In the genomic region with DNA sequence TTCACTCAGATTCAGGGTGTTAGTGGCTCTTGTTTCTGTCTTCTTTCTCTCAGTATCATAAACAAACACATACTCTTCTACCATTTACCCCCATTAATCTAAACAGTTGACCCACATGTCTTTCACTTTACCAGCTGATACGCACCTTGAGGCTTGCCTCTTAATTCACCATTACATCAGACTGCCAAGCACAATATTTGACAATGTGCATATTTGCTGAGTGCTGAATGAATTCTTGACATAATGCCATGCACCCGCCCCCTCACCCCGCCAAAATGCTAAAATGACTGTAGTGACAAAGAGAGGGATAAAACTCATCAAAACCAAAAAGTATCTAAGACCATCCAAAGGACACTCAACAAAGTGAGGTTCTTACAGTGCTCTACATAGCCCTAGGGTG, we compare ENCODE assay signal across 23 cellular contexts. TPM values are rescaled to one million over a fixed set of nuclear protein-coding genes. Genes with fewer than 3 reads are reported as not detected.
DNase-seq lines count a peak whose midpoint lies in the region; ATAC-seq and TF ChIP-seq lines count a peak whose summit lies in the region.
"Had no signal": no experiment of that assay in that cellular context is flagged by ENCODE, and none has a peak within 500 bp of the region (broad histone marks: within the 10 kb centered on the region; RNA-seq: fewer than 3 reads in every experiment).

No MANE protein-coding gene starts in this region.

- H3K27ac Mint-ChIP-seq in stimulated activated naive CD8-positive, alpha-beta T cell treated with anti-CD3 and anti-CD28 coated beads, Interleukin-15, Interleukin-2, amounts not matched to agents 100 ng/mL and 50 ng/mL, for 24 hours = peak overlapping the region; percentile 2
- H3K27ac Mint-ChIP-seq: HFFc6; stimulated activated naive CD8-positive, alpha-beta T cell treated with anti-CD3 and anti-CD28 coated beads, Interleukin-15, amount 100 ng/mL, for 72 hours had no signal

- peaks cover 62% of the 10 kb centered on the region for H3K36me3 Mint-ChIP-seq in stimulated activated naive CD8-positive, alpha-beta T cell treated with anti-CD3 and anti-CD28 coated beads, Interleukin-15, Interleukin-2, amounts not matched to agents 100 ng/mL and 50 ng/mL, for 24 hours (ENCODE audit: low read depth)

- 0 out of 2 replicates have a peak overlapping the region, but pooled peaks have one; percentile 37 for H2AFZ ChIP-seq in PC-9
- H2AFZ ChIP-seq: GM23248, hepatocyte had no signal

- H3K36me3 ChIP-seq in PC-9 (ENCODE audit: low read depth) = peaks cover 18% of the 10 kb centered on the region

- H3K27ac ChIP-seq in PC-9 = peak overlapping the region; percentile 78
- H3K27ac ChIP-seq: body of pancreas, gastrocnemius medialis, GM23248, hepatocyte, left lung, SJSA1, tibial artery had no signal

- peak overlapping the region; percentile 52 for H3K4me2 ChIP-seq in PC-9
- H3K4me2 ChIP-seq: hepatocyte had no signal

- POLR2A ChIA-PET in PC-9 (lab: Charles Lee; ENCODE audit: unreplicated experiment) = interaction anchor here (0.6 kb wide), 1 partner anchor 57 kb away, joined by 4 read pairs; the partner anchor contains the start of gene NGLY1

- H3K4me1 ChIP-seq in PC-9 (replicated peaks; ENCODE audit: insufficient read depth) = peaks cover 33% of the 10 kb centered on the region
- H3K4me1 ChIP-seq: body of pancreas, gastrocnemius medialis, left lung, SJSA1, tibial artery had no signal

- H3K27me3 ChIP-seq in PC-9 (ENCODE audit: insufficient read depth, low read depth) = no peaks in the 10 kb centered on the region
- H3K27me3 ChIP-seq: body of pancreas, gastrocnemius medialis, hepatocyte, left lung, SJSA1, tibial artery had no signal

- 0 out of 2 replicates have a peak, but pooled peaks cover 4% of the 10 kb centered on the region for H3K9me2 ChIP-seq in PC-9 (ENCODE audit: insufficient read depth)

- DNase-seq in stimulated activated naive CD8-positive, alpha-beta T cell treated with anti-CD3 and anti-CD28 coated beads, Interleukin-15, Interleukin-2, amounts not matched to agents 100 U/mL and 50 U/mL, for 24 hours = no peak
- DNase-seq in PC-9 (peak in 1 of 2 experiments; percentile 49), left lobe of liver (ENCODE audit: low spot score) (no peak), foreskin melanocyte (no peak), SK-N-DZ (ENCODE audit: low spot score) (no peak), NCI-H1436 treated with DMSO at 0.1 percent for 48 hours (lab: John Stamatoyannopoulos, UW) (no peak)
- DNase-seq: body of pancreas; effector CD8-positive, alpha-beta T cell; gastrocnemius medialis; GM23248; HFFc6; immature natural killer cell; KBM-7; left lung; naive thymus-derived CD4-positive, alpha-beta T cell; NCI-H2171 treated with DMSO at 0.1 percent for 48 hours; retina; stimulated activated CD4-positive, alpha-beta T cell treated with anti-CD3 and anti-CD28 coated beads, Interleukin-4, amount 100 ng/mL, for 4 hours; stimulated activated naive CD8-positive, alpha-beta T cell treated with anti-CD3 and anti-CD28 coated beads, Interleukin-15, amount 100 ng/mL, for 72 hours; tibial artery had no signal

- TF ChIP-seq CTCF in PC-9 (conservative IDR thresholded peaks at IDR 0.05) = no peak

- CTCF ChIA-PET in PC-9 (lab: Charles Lee) = no interaction called here

- intact Hi-C loops in PC-9 (cut with micrococcal nuclease; ENCODE audit: unreplicated experiment) = no loop called here

- no peaks in the 10 kb centered on the region for H3K4me1 Mint-ChIP-seq in stimulated activated naive CD8-positive, alpha-beta T cell treated with anti-CD3 and anti-CD28 coated beads, Interleukin-15, Interleukin-2, amounts not matched to agents 100 ng/mL and 50 ng/mL, for 24 hours (ENCODE audit: low read depth)
- H3K4me1 Mint-ChIP-seq: immature natural killer cell; stimulated activated naive CD8-positive, alpha-beta T cell treated with anti-CD3 and anti-CD28 coated beads, Interleukin-15, amount 100 ng/mL, for 72 hours had no signal

- H3F3A ChIP-seq in PC-9 (ENCODE audit: insufficient read depth, low read depth) = peaks cover 26% of the 10 kb centered on the region

- ATAC-seq in stimulated activated naive CD8-positive, alpha-beta T cell treated with anti-CD3 and anti-CD28 coated beads, Interleukin-15, Interleukin-2, amounts not matched to agents 100 U/mL and 50 U/mL, for 24 hours = no peak
- ATAC-seq in left lobe of liver = peak; percentile 53
- ATAC-seq: body of pancreas; gastrocnemius medialis; left lung; naive thymus-derived CD4-positive, alpha-beta T cell; stimulated activated naive CD8-positive, alpha-beta T cell treated with anti-CD3 and anti-CD28 coated beads, Interleukin-15, amount 100 ng/mL, for 72 hours had no signal

- H3K9me3 ChIP-seq in PC-9 (ENCODE audit: insufficient read depth, low read depth) = no peaks in the 10 kb centered on the region
- H3K9me3 ChIP-seq: body of pancreas, gastrocnemius medialis, left lung, SJSA1, tibial artery had no signal

- H3K4me3 ChIP-seq in PC-9 = no peak overlapping the region
- H3K4me3 ChIP-seq: body of pancreas, gastrocnemius medialis, GM23248, hepatocyte, left lung, SJSA1, tibial artery had no signal

- H3K9me3 Mint-ChIP-seq in stimulated activated naive CD8-positive, alpha-beta T cell treated with anti-CD3 and anti-CD28 coated beads, Interleukin-15, Interleukin-2, amounts not matched to agents 100 ng/mL and 50 ng/mL, for 24 hours = no peaks in the 10 kb centered on the region
- H3K9me3 Mint-ChIP-seq: HFFc6; immature natural killer cell; naive thymus-derived CD4-positive, alpha-beta T cell; stimulated activated naive CD8-positive, alpha-beta T cell treated with anti-CD3 and anti-CD28 coated beads, Interleukin-15, amount 100 ng/mL, for 72 hours had no signal

- H4K20me1 ChIP-seq in PC-9 (ENCODE audit: insufficient read depth) = no peaks in the 10 kb centered on the region

- H3K27me3 Mint-ChIP-seq in stimulated activated naive CD8-positive, alpha-beta T cell treated with anti-CD3 and anti-CD28 coated beads, Interleukin-15, Interleukin-2, amounts not matched to agents 100 ng/mL and 50 ng/mL, for 24 hours = no peaks in the 10 kb centered on the region
- H3K27me3 Mint-ChIP-seq: naive thymus-derived CD4-positive, alpha-beta T cell; stimulated activated naive CD8-positive, alpha-beta T cell treated with anti-CD3 and anti-CD28 coated beads, Interleukin-15, amount 100 ng/mL, for 72 hours had no signal

- BruUV-seq in PC-9 (replicated peaks; lab: Mats Ljungman, UMichigan) = no TSS peak

- H3K4me3 Mint-ChIP-seq in stimulated activated naive CD8-positive, alpha-beta T cell treated with anti-CD3 and anti-CD28 coated beads, Interleukin-15, Interleukin-2, amounts not matched to agents 100 ng/mL and 50 ng/mL, for 24 hours = no peak overlapping the region
- H3K4me3 Mint-ChIP-seq: HFFc6; immature natural killer cell; naive thymus-derived CD4-positive, alpha-beta T cell; stimulated activated naive CD8-positive, alpha-beta T cell treated with anti-CD3 and anti-CD28 coated beads, Interleukin-15, amount 100 ng/mL, for 72 hours had no signal

- no peaks in the 10 kb centered on the region for H3K79me2 ChIP-seq in PC-9 (ENCODE audit: low read depth)
- H3K79me2 ChIP-seq: hepatocyte had no signal

RNA-seq across cellular contexts. Expression of gene NGLY1, which starts 57.4 kb away (rescaled TPM):
- total RNA-seq in PC-9 (2021) = 26.3 and 29.4 TPM in 2 replicates
- total RNA-seq in left lobe of liver = 16.5 TPM
- polyA plus RNA-seq in SK-N-DZ (2014; cell fraction: cytosol; rRNA removed) = 28.0 and 28.7 TPM in 2 replicates
- 43.1 and 51.9 TPM in 2 replicates for polyA plus RNA-seq in SK-N-DZ (2014; cell fraction: nucleus; rRNA removed)
